In genomic region chr11:122293298-122294023, GRCh38 we compare ENCODE assay signal across 12 cellular contexts.
A peak's percentile ranks its signal among the peaks of the same experiment; 100 is the strongest.
DNase-seq lines count a peak whose midpoint lies in the region; ATAC-seq and TF ChIP-seq lines count a peak whose summit lies in the region.
"Had no signal": no experiment of that assay in that cellular context is flagged by ENCODE, and none has a peak within 500 bp of the region (broad histone marks: within the 10 kb centered on the region; RNA-seq: fewer than 3 reads in every experiment).

No MANE protein-coding gene starts in this region.

- TF ChIP-seq CTCF in HFF-Myc (IDR thresholded peaks at IDR 0.05; ENCODE audit: low read depth, low read length, missing control alignments) (peak; percentile 31), adrenal gland (IDR thresholded peaks at IDR 0.05) (peak in 5 of 6 experiments; percentile 44 to 65 (median 55)), cardiac muscle cell (IDR thresholded peaks at IDR 0.05; ENCODE audit: low read depth, low read length) (peak; percentile 44), retinal pigment epithelial cell (conservative IDR thresholded peaks at IDR 0.05; ENCODE audit: low read depth, low read length) (peak; percentile 41)

- 78 to 84% (median 81%) methylated on average over 5 of the region's 5 CpGs for WGBS in adrenal gland, 4 donors

- TF ChIP-seq POLR2A in adrenal gland (IDR thresholded peaks at IDR 0.05), result no peak

- intact Hi-C loops in adrenal gland (cut with DNase I), result loop anchor here in 1 of 2 donors (5.0 kb wide), 1 partner anchor 214 kb away; no protein-coding TSS in a partner anchor

- DNase-seq in HFF-Myc (ENCODE audit: extremely low read depth, low read depth) (no peak), adrenal gland (peak in 4 of 7 donors; percentile 24 to 58 (median 36)), cardiac muscle cell (ENCODE audit: low read depth in 1 of 2, low spot score in 1 of 2) (peak in 1 of 2 donors; percentile 46), retinal pigment epithelial cell (ENCODE audit: low read depth) (no peak), NAMALWA (ENCODE audit: low spot score) (no peak)
- no peak for DNase-seq in stimulated activated naive CD4-positive, alpha-beta T cell (lab: John Stamatoyannopoulos, UW)
- DNase-seq: activated CD8-positive, alpha-beta T cell treated with anti-CD3 and anti-CD28 coated beads, Interleukin-2, amount 10 ng/mL, durations not matched to agents 7 days and 5 days; activated naive CD8-positive, alpha-beta T cell treated with anti-CD3 and anti-CD28 coated beads for 36 hours; DMS153; effector memory CD4-positive, alpha-beta T cell; NCI-H510A treated with DMSO at 0.1 percent for 48 hours had no signal

- H3K36me3 ChIP-seq in adrenal gland (replicated peaks in 1 of 2) (no peaks in the 10 kb centered on the region), cardiac muscle cell (peaks cover 3% of the 10 kb centered on the region)

- H3K27me3 ChIP-seq in adrenal gland (no peaks in the 10 kb centered on the region), cardiac muscle cell (no peaks in the 10 kb centered on the region)

- no peaks in the 10 kb centered on the region for H3K4me1 ChIP-seq in adrenal gland (replicated peaks in 1 of 2)
- H3K4me1 ChIP-seq in cardiac muscle cell (ENCODE audit: low read depth), result no peaks in the 10 kb centered on the region

- H3K27ac ChIP-seq in adrenal gland (no peak overlapping the region), cardiac muscle cell (no peak overlapping the region)

- H3K9me3 ChIP-seq in adrenal gland (replicated peaks in 1 of 3) (no peaks in the 10 kb centered on the region), cardiac muscle cell (ENCODE audit: low read depth) (no peaks in the 10 kb centered on the region)

- no peak overlapping the region for H3K4me3 ChIP-seq in HFF-Myc (replicated peaks; ENCODE audit: low read depth, low read length)
- no peak overlapping the region for H3K4me3 ChIP-seq in adrenal gland
- H3K4me3 ChIP-seq in cardiac muscle cell, result no peak overlapping the region
- H3K4me3 ChIP-seq in retinal pigment epithelial cell (ENCODE audit: low read length), result no peak overlapping the region

- no peak for ATAC-seq in HG03108 (IDR thresholded peaks at IDR 0.05; ENCODE audit: unreplicated experiment)
- ATAC-seq: activated CD8-positive, alpha-beta T cell treated with anti-CD3 and anti-CD28 coated beads, Interleukin-2, amount 10 ng/mL, durations not matched to agents 7 days and 5 days had no signal

Comparison
In these comparisons a context has a peak if more than half of its experiments do, and no peak if none do; other contexts are left out.
1. DNase-seq: peak in adrenal gland (4 of 7); none in HFF-Myc (single experiment), retinal pigment epithelial cell (single experiment), stimulated activated naive CD4-positive, alpha-beta T cell (0 of 6) and NAMALWA (single experiment).
2. Peak in every context shown above with its lines, with median percentiles within 50 percentile points of each other: CTCF ChIP-seq.